Comparison of ENCODE assay signal across 8 cellular contexts in the genomic region with DNA sequence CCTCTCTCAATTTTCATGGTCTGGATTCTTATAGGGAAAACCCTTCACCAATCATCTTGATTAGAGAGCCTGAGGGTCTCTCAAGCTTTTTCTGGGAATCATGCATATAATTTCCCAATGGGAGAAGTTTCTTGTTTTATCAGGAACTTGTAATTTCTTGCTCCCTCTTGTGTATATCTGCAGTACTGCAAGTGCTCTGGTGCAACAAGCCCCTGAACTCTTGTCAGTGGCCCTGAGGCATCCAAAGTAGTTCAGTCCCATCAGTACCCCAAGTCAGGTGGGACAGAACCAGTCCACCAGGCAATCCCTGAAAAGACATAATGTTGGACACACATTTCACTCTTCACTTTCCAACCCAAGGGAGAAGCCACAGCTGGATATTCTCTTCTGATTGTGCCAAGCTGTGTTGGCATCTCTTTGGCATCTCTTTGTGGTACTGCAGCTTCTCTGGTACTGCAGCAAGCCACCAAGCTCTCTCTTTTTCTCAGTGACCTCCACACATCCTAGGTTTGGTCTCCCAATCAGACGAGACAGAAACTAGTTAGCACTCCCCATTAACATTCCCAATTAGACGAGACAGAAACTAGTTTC.
DNase-seq lines count a peak whose midpoint lies in the region; ATAC-seq and TF ChIP-seq lines count a peak whose summit lies in the region.

No MANE protein-coding gene starts in this region.

- H3K4me3 ChIP-seq in BJ (ENCODE audit: low read depth, low read length) (no peak overlapping the region), fibroblast of lung (replicated peaks in 1 of 4; ENCODE audit: control extremely low read depth in 1 of 4, insufficient read depth in 1 of 4, low read depth in 3 of 4, low read length in 4 of 4) (no peak overlapping the region)

- no peaks in the 10 kb centered on the region for H4K20me1 ChIP-seq in fibroblast of lung (ENCODE audit: control insufficient read depth, extremely low read depth, insufficient read depth, low read length)

- no peaks in the 10 kb centered on the region for H3K4me1 ChIP-seq in fibroblast of lung (ENCODE audit: control insufficient read depth, extremely low read depth, insufficient read depth, low read length)

- H3K27ac ChIP-seq in RWPE1 (no peak overlapping the region), fibroblast of lung (ENCODE audit: insufficient read depth, low read length) (no peak overlapping the region)

- H3K9ac ChIP-seq in fibroblast of lung (ENCODE audit: insufficient read depth, low read length), result no peak overlapping the region

- H3K79me2 ChIP-seq in fibroblast of lung (ENCODE audit: control insufficient read depth, insufficient read depth, low read length), result no peaks in the 10 kb centered on the region

- no peak overlapping the region for H3K4me2 ChIP-seq in fibroblast of lung (ENCODE audit: extremely low read depth, insufficient read depth, low read length)

- ATAC-seq in GM18867 (IDR thresholded peaks at IDR 0.05; ENCODE audit: unreplicated experiment) (peak; percentile 80), GM21576 (IDR thresholded peaks at IDR 0.05; ENCODE audit: unreplicated experiment) (no peak)

- CTCF ChIA-PET in BJ (lab: Yijun Ruan, JAX), result interaction anchor here (0.7 to 3.1 kb wide), 34 partner anchors 11 to 886 kb away, joined by 3 to 30 read pairs (median 4); no protein-coding TSS in a partner anchor
- CTCF ChIA-PET in RWPE1 (lab: Yijun Ruan, JAX), result interaction anchor here (0.5 to 0.9 kb wide), 4 partner anchors 10 to 1446 kb away, joined by 3 to 5 read pairs (median 3); no protein-coding TSS in a partner anchor

- POLR2A ChIA-PET in BJ (lab: Charles Lee) (no interaction called here), RWPE1 (lab: Yijun Ruan, JAX; ENCODE audit: low non-redundant PET) (no interaction called here)

- H3K27me3 ChIP-seq in BJ (ENCODE audit: control insufficient read depth, insufficient read depth, low read length), result no peaks in the 10 kb centered on the region
- no peaks in the 10 kb centered on the region for H3K27me3 ChIP-seq in fibroblast of lung (ENCODE audit: control insufficient read depth, insufficient read depth, low read length)

- no peaks in the 10 kb centered on the region for H3K36me3 ChIP-seq in BJ (ENCODE audit: control insufficient read depth, insufficient read depth, low read length)
- H3K36me3 ChIP-seq in fibroblast of lung (ENCODE audit: control insufficient read depth, insufficient read depth, low read length), result no peaks in the 10 kb centered on the region

- peak; percentile 81 for TF ChIP-seq CTCF in BJ (IDR thresholded peaks at IDR 0.05; ENCODE audit: insufficient read depth, low read depth, low read length)
- peak; percentile 79 for TF ChIP-seq CTCF in RWPE1 (conservative IDR thresholded peaks at IDR 0.05; ENCODE audit: low read depth)
- TF ChIP-seq CTCF in fibroblast of lung (conservative IDR thresholded peaks at IDR 0.05 in 1 of 2, IDR thresholded peaks at IDR 0.05 in 1 of 2; ENCODE audit: low read depth in 1 of 2, low read length in 2 of 2), result peak; percentile 83 to 87

- peak overlapping the region; percentile 13 for H2AFZ ChIP-seq in fibroblast of lung (ENCODE audit: low read length)

- DNase-seq in BJ (ENCODE audit: low read depth), result peak; percentile 17
- DNase-seq in HS-27A (ENCODE audit: low read depth), result peak; percentile 39
- DNase-seq in RWPE1 (ENCODE audit: low spot score), result peak; percentile 5
- DNase-seq in fibroblast of lung (ENCODE audit: low read depth in 2 of 2), result peak; percentile 68 to 84
- DNase-seq in pulmonary artery endothelial cell (ENCODE audit: low read depth, low spot score), result peak; percentile 55
- DNase-seq in activated CD4-positive, alpha-beta T cell treated with anti-CD3 and anti-CD28 coated beads for 1 hour, result no peak

- H3K9me3 ChIP-seq in fibroblast of lung (ENCODE audit: control insufficient read depth, insufficient read depth, low read depth, low read length), result no peaks in the 10 kb centered on the region
